Comparison of ENCODE assay signal across 11 cellular contexts in the genomic region with DNA sequence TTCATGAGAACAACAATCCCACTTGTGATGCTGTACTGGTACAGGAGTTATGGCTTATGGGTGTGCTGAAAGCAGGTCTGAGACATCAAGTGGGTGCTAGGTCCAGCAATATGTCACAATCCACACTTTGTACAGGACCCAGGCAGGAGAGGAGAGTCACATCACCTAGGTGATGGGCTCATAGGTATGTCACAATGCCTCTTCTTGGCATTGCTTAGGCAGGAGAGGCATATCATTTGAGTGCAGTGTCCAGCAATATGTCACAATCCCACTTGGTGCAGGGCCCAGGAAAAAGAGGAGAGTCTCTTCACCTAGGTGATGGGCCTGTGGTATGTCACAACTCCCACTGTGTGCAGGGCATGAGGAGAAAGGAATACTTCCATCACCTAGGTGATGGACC.
"Had no signal": no experiment of that assay in that cellular context is flagged by ENCODE, and none has a peak within 500 bp of the region (broad histone marks: within the 10 kb centered on the region; RNA-seq: fewer than 3 reads in every experiment).

No MANE protein-coding gene starts in this region.

- FAIRE-seq: H1, H54 had no signal

- H3K36me3 ChIP-seq: HAP-1 had no signal

- DNase-seq: GM23248, GOT3, H7, H9, HCEC 1CT, HFFc6 had no signal

- H3K4me1 Mint-ChIP-seq: GM23338, H9 had no signal

- H2AFZ ChIP-seq: GM23248, GM23338 had no signal

- H3K9ac ChIP-seq: GM23248 had no signal

- H3K4me2 ChIP-seq: GM23338 had no signal

- ATAC-seq: GM23338, HCT116 had no signal

- H3K4me3 ChIP-seq: GM23248, GM23338, HAP-1 had no signal

- H3K27ac ChIP-seq: GM23248 had no signal

- H3K4me1 ChIP-seq: HAP-1 had no signal

- H3K4me3 Mint-ChIP-seq: GM23338, H9, HFFc6 had no signal

- H3K27ac Mint-ChIP-seq: GM23338, H9, HFFc6 had no signal
